10 cellular contexts compared by ENCODE assay signal in the genomic region with DNA sequence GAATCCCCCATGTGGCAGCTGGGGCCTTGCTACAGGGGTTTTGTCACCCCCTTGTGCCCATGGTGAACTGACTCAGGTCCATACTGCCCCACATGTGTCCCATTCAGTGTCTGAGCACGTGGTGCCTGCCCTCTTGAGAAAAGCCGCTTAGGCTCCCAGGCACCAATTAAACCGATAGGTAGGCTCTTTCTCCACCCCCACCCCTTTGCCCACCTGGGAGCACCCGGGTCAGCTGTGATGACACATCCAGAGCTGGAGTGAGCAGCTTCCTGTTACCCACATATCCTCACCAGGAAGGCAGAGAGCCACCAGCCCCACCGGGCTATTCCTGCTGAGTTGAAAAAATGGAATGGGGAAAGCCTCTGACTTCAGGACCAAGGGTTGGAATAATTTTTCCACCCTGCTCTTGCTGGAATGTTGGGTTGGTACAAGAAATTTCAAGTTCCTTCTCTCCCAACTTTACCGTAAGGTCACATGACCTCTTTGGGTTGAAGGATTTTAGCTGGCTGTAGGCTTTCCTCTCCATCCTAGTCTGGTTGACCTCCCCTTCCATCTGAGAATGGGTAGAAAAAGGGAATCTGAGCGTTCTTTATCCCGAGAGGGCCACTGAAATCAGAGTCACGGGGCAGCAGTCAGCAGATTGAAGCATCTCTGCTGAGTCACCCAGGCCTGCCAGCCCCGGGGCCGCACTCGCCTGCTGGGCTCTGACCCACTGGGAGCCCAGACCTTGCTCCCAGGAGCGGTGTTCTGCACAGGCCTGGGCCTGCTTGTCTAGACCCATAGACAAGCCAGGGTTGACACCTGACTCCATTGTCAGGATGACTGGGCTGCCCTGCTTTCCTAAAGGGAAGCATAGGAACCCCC. TPM values are rescaled to one million over a fixed set of nuclear protein-coding genes. Genes with fewer than 3 reads are reported as not detected.
DNase-seq lines count a peak whose midpoint lies in the region; ATAC-seq and TF ChIP-seq lines count a peak whose summit lies in the region.
"Had no signal": no experiment of that assay in that cellular context is flagged by ENCODE, and none has a peak within 500 bp of the region (broad histone marks: within the 10 kb centered on the region; RNA-seq: fewer than 3 reads in every experiment).

No MANE protein-coding gene starts in this region.

- H3K27ac ChIP-seq in suprapubic skin: peak overlapping the region; percentile 15

- no peak for TF ChIP-seq CTCF in HFFc6 (IDR thresholded peaks at IDR 0.05)
- no peak for TF ChIP-seq CTCF in suprapubic skin (IDR thresholded peaks at IDR 0.05)

- H3K27ac Mint-ChIP-seq in HFFc6: peak overlapping the region; percentile 94

- TF ChIP-seq EP300 in suprapubic skin (IDR thresholded peaks at IDR 0.05): no peak

- H3K9me3 Mint-ChIP-seq in HFFc6: no peaks in the 10 kb centered on the region
- H3K9me3 Mint-ChIP-seq: central memory CD8-positive, alpha-beta T cell had no signal

- no peaks in the 10 kb centered on the region for H3K9me3 ChIP-seq in suprapubic skin

- peak; percentile 31 for DNase-seq in HFFc6
- DNase-seq in T1000 (lab: John Stamatoyannopoulos, UW): peak; percentile 54
- peak; percentile 65 for DNase-seq in glomerular visceral epithelial cell (ENCODE audit: extremely low spot score)
- DNase-seq in suprapubic skin (ENCODE audit: low spot score in 2 of 2): no peak
- DNase-seq: activated CD4-positive, alpha-beta T cell treated with anti-CD3 and anti-CD28 coated beads for 4 hours had no signal

- no peaks in the 10 kb centered on the region for H3K36me3 ChIP-seq in suprapubic skin

- H3K4me1 ChIP-seq in suprapubic skin: peaks cover 30% of the 10 kb centered on the region

- no peak overlapping the region for H3K4me3 Mint-ChIP-seq in HFFc6
- H3K4me3 Mint-ChIP-seq: central memory CD8-positive, alpha-beta T cell had no signal

- no peaks in the 10 kb centered on the region for H3K27me3 ChIP-seq in suprapubic skin

- H3K27me3 Mint-ChIP-seq in HFFc6 (ENCODE audit: insufficient read depth): peaks cover 1% of the 10 kb centered on the region
- H3K27me3 Mint-ChIP-seq: central memory CD8-positive, alpha-beta T cell had no signal

- WGBS in suprapubic skin: 80% methylated on average over 10 of the region's 13 CpGs

- no peak overlapping the region for H3K4me3 ChIP-seq in suprapubic skin
- H3K4me3 ChIP-seq: lung had no signal

- no peaks in the 10 kb centered on the region for H3K36me3 Mint-ChIP-seq in HFFc6 (ENCODE audit: low read depth)

- peaks cover 65% of the 10 kb centered on the region for H3K4me1 Mint-ChIP-seq in HFFc6 (ENCODE audit: low read depth)

- no peak for TF ChIP-seq POLR2A in suprapubic skin (IDR thresholded peaks at IDR 0.05)

- no peak for ATAC-seq in HG03159 (IDR thresholded peaks at IDR 0.05; ENCODE audit: unreplicated experiment)
- no peak for ATAC-seq in HG02938 (IDR thresholded peaks at IDR 0.05; ENCODE audit: unreplicated experiment)
- no peak for ATAC-seq in GM19035 (IDR thresholded peaks at IDR 0.05; ENCODE audit: unreplicated experiment)

RNA-seq across cellular contexts. Expression of gene TMCC2, which starts 30.8 kb away (rescaled TPM):
- total RNA-seq in HFFc6 (2021; fragmentation: NEBNext Ultra II Directional; extraction: Animal tissue kit (Norgen Biotek cat#: 25700)): 1 to 10 TPM; 3.4 to 4.2 (median 3.9) TPM
- total RNA-seq in suprapubic skin: 1 to 10 TPM; 3.1 to 4.3 (median 4.1) TPM

RNA-seq across cellular contexts. Expression of gene DSTYK, which starts 47.0 kb away (rescaled TPM):
- total RNA-seq in HFFc6 (2021; fragmentation: NEBNext Ultra II Directional; extraction: Animal tissue kit (Norgen Biotek cat#: 25700)): 10 to 100 TPM; 13.1 to 17.5 (median 13.9) TPM
- 10 to 100 TPM; 12.3 to 19.5 (median 17.4) TPM for total RNA-seq in suprapubic skin

Comparison
In these comparisons a context has a peak if more than half of its experiments do, and no peak if none do; other contexts are left out.
1. DNase-seq: peak in HFFc6 (single experiment), T1000 (single experiment) and glomerular visceral epithelial cell (single experiment); none in suprapubic skin (0 of 2).